9 cellular contexts compared by ENCODE assay signal in genomic region chr17:18411377-18411864, GRCh38. TPM values are rescaled to one million over a fixed set of nuclear protein-coding genes. Genes with fewer than 3 reads are reported as not detected.
A peak's percentile ranks its signal among the peaks of the same experiment; 100 is the strongest.
DNase-seq lines count a peak whose midpoint lies in the region; ATAC-seq, FAIRE-seq and TF ChIP-seq lines count a peak whose summit lies in the region.
"Not testable (repeated sequence)": the region's sequence is repeated elsewhere in the genome, so short reads cannot be mapped to it uniquely, and the experiment has no call there.
"Had no signal": no experiment of that assay in that cellular context is flagged by ENCODE, and none has a peak within 500 bp of the region (broad histone marks: within the 10 kb centered on the region; RNA-seq: fewer than 3 reads in every experiment).

No MANE protein-coding gene starts in this region.

- H3K4ac ChIP-seq in trophoblast cell (ENCODE audit: low read depth, low read length) = peak overlapping the region; percentile 4

- not testable (repeated sequence) for H3K9ac ChIP-seq in duodenal mucosa (ENCODE audit: low read depth in 1 of 2, low read length in 2 of 2)
- peak overlapping the region; percentile 88 for H3K9ac ChIP-seq in trophoblast cell (ENCODE audit: low read length)

- TF ChIP-seq CTCF in HL-60 (IDR thresholded peaks at IDR 0.05; ENCODE audit: insufficient read depth, low read length) = not testable (repeated sequence)

- peak; percentile 2 for DNase-seq in CMK (ENCODE audit: low read depth)
- DNase-seq in HL-60 (ENCODE audit: low read depth in 1 of 2, low spot score in 1 of 2) = peak in 1 of 2 experiments; percentile 22
- peak; percentile 5 for DNase-seq in RCC 7860 (ENCODE audit: low spot score)
- DNase-seq in activated T-cell treated with anti-CD3 and anti-CD28 coated beads, Interleukin-2, amount 50 U/mL, for 4 hours = peak; percentile 15
- DNase-seq in trophoblast cell = peak in 1 of 2 donors; percentile 14
- DNase-seq in stimulated activated naive CD8-positive, alpha-beta T cell treated with anti-CD3 and anti-CD28 coated beads, Interleukin-15, amount 100 ng/mL, for 72 hours = peak; percentile 22 to 32

- not testable (repeated sequence) for H3K27me3 ChIP-seq in HL-60 (ENCODE audit: insufficient read depth, poor library complexity, severe bottlenecking); duodenal mucosa (ENCODE audit: control insufficient read depth in 1 of 2, insufficient read depth in 2 of 2, low read length in 2 of 2); trophoblast cell (ENCODE audit: insufficient read depth, low read length)

- peak overlapping the region; percentile 94 for H4K12ac ChIP-seq in trophoblast cell (ENCODE audit: low read depth, low read length)

- whole genome bisulfite sequencing in trophoblast cell (ENCODE audit: extremely low coverage, insufficient coverage, insufficient read length) = no CpG with 5 or more reads among the region's 25 CpGs

- H3K18ac ChIP-seq in trophoblast cell (ENCODE audit: low read length) = peak overlapping the region; percentile 84

- peak overlapping the region; percentile 42 for H3K4me2 ChIP-seq in trophoblast cell (ENCODE audit: low read length)

- H2BK12ac ChIP-seq in trophoblast cell (ENCODE audit: low read length) = not testable (repeated sequence)

- H4K91ac ChIP-seq in trophoblast cell (ENCODE audit: low read depth, low read length) = peak overlapping the region; percentile 98

- not testable (repeated sequence) for H3K27me3 Mint-ChIP-seq in activated T-cell treated with anti-CD3 and anti-CD28 coated beads, Interleukin-2, amount 50 U/mL, for 4 hours (ENCODE audit: low read depth); stimulated activated naive CD8-positive, alpha-beta T cell treated with anti-CD3 and anti-CD28 coated beads, Interleukin-15, amount 100 ng/mL, for 72 hours

- not testable (repeated sequence) for H3K36me3 ChIP-seq in duodenal mucosa (ENCODE audit: control insufficient read depth in 1 of 2, insufficient read depth in 2 of 2, low read length in 2 of 2); trophoblast cell (ENCODE audit: control insufficient read depth in 1 of 2, insufficient read depth in 2 of 2, low read length in 2 of 2)

- H2BK120ac ChIP-seq in trophoblast cell (ENCODE audit: insufficient read depth, low read length, poor library complexity) = not testable (repeated sequence)

- not testable (repeated sequence) for H3K23ac ChIP-seq in trophoblast cell (ENCODE audit: low read length)

- H4K8ac ChIP-seq in trophoblast cell (ENCODE audit: low read depth, low read length) = peak overlapping the region; percentile 93

- peak overlapping the region; percentile 89 for H2BK5ac ChIP-seq in trophoblast cell (ENCODE audit: low read depth, low read length, poor library complexity)

- not testable (repeated sequence) for H2AK5ac ChIP-seq in trophoblast cell (ENCODE audit: low read length)

- not testable (repeated sequence) for H3K9me3 ChIP-seq in duodenal mucosa (ENCODE audit: control insufficient read depth in 1 of 2, low read length in 2 of 2); iPS-18c (ENCODE audit: control insufficient read depth, insufficient read depth, low read length); trophoblast cell (ENCODE audit: insufficient read depth, low read depth, low read length)

- H3K27ac ChIP-seq in HL-60 (replicated peaks) = peak overlapping the region; percentile 77
- H3K27ac ChIP-seq in duodenal mucosa (ENCODE audit: low read depth, low read length) = peak overlapping the region; percentile 20
- peak overlapping the region; percentile 97 for H3K27ac ChIP-seq in trophoblast cell (ENCODE audit: low read depth, low read length)

- peak overlapping the region; percentile 94 for H3K4me3 Mint-ChIP-seq in activated T-cell treated with anti-CD3 and anti-CD28 coated beads, Interleukin-2, amount 50 U/mL, for 4 hours
- peak overlapping the region; percentile 87 to 99 for H3K4me3 Mint-ChIP-seq in stimulated activated naive CD8-positive, alpha-beta T cell treated with anti-CD3 and anti-CD28 coated beads, Interleukin-15, amount 100 ng/mL, for 72 hours

- not testable (repeated sequence) for H3K9me3 Mint-ChIP-seq in activated T-cell treated with anti-CD3 and anti-CD28 coated beads, Interleukin-2, amount 50 U/mL, for 4 hours; stimulated activated naive CD8-positive, alpha-beta T cell treated with anti-CD3 and anti-CD28 coated beads, Interleukin-15, amount 100 ng/mL, for 72 hours

- H2AFZ ChIP-seq in trophoblast cell (ENCODE audit: insufficient read depth, low read length, poor library complexity) = peak overlapping the region; percentile 8

- not testable (repeated sequence) for H3K36me3 Mint-ChIP-seq in activated T-cell treated with anti-CD3 and anti-CD28 coated beads, Interleukin-2, amount 50 U/mL, for 4 hours (ENCODE audit: insufficient read depth)

- not testable (repeated sequence) for H3K4me1 ChIP-seq in duodenal mucosa (ENCODE audit: control insufficient read depth in 1 of 2, insufficient read depth in 2 of 2, low read length in 2 of 2); trophoblast cell (ENCODE audit: control insufficient read depth in 1 of 2, insufficient read depth in 2 of 2, low read length in 2 of 2)

- not testable (repeated sequence) for FAIRE-seq in RCC 7860 (lab: Jason Lieb, UNC)

- peak overlapping the region; percentile 92 for H3K14ac ChIP-seq in trophoblast cell (ENCODE audit: low read length)

- H3K79me1 ChIP-seq in trophoblast cell (ENCODE audit: low read length) = not testable (repeated sequence)

- peak; percentile 53 to 70 for ATAC-seq in activated T-cell treated with anti-CD3 and anti-CD28 coated beads, Interleukin-2, amount 50 U/mL, for 4 hours
- ATAC-seq in stimulated activated naive CD8-positive, alpha-beta T cell treated with anti-CD3 and anti-CD28 coated beads, Interleukin-15, amount 100 ng/mL, for 72 hours = peak; percentile 66

- not testable (repeated sequence) for H3K79me2 ChIP-seq in trophoblast cell (ENCODE audit: control insufficient read depth, insufficient read depth, low read length, poor library complexity)

- peak overlapping the region; percentile 93 to 97 for H3K27ac Mint-ChIP-seq in stimulated activated naive CD8-positive, alpha-beta T cell treated with anti-CD3 and anti-CD28 coated beads, Interleukin-15, amount 100 ng/mL, for 72 hours

- H3K4me3 ChIP-seq in HL-60 (replicated peaks; ENCODE audit: insufficient read depth, low read length) = peak overlapping the region; percentile 47
- peak overlapping the region in 1 of 2 donors; percentile 54 for H3K4me3 ChIP-seq in duodenal mucosa (ENCODE audit: low read depth in 1 of 2, low read length in 2 of 2)
- peak overlapping the region; percentile 65 for H3K4me3 ChIP-seq in iPS-18c (ENCODE audit: insufficient read depth, low read depth, low read length)
- peak overlapping the region; percentile 81 for H3K4me3 ChIP-seq in trophoblast cell (ENCODE audit: low read depth, low read length)

- H3K4me1 Mint-ChIP-seq in activated T-cell treated with anti-CD3 and anti-CD28 coated beads, Interleukin-2, amount 50 U/mL, for 4 hours (ENCODE audit: low read depth) = peaks cover 21% of the 10 kb centered on the region
- H3K4me1 Mint-ChIP-seq in stimulated activated naive CD8-positive, alpha-beta T cell treated with anti-CD3 and anti-CD28 coated beads, Interleukin-15, amount 100 ng/mL, for 72 hours = peaks cover 34% of the 10 kb centered on the region

RNA-seq across cellular contexts. Expression of gene EVPLL, which starts 33.8 kb away (rescaled TPM):
- total RNA-seq in activated T-cell treated with anti-CD3 and anti-CD28 coated beads, Interleukin-2, amount 50 U/mL, for 4 hours = under 1 TPM in 2 of 3 donors, not detected in 1; 0.14 to 0.18 TPM
- 0.01 TPM in 1 of 2 replicates, not detected in the other for polyA plus RNA-seq in trophoblast cell (2013)
- total RNA-seq: T-helper 1 cell treated with Interleukin-12 subunit alpha and Interleukin-12 subunit beta and Interleukin-4 antibody, amounts not matched to agents 30 ng/mL and 1 ng/mL, for 36 hours had no signal

RNA-seq across cellular contexts. Expression of gene SHMT1, which starts 48.1 kb away (rescaled TPM):
- 10 to 100 TPM; 26.5 to 36.9 (median 29.7) TPM for total RNA-seq in activated T-cell treated with anti-CD3 and anti-CD28 coated beads, Interleukin-2, amount 50 U/mL, for 4 hours
- polyA plus RNA-seq in trophoblast cell (2013) = 22.6 and 22.7 TPM in 2 replicates

Comparison
In these comparisons a context has a peak if more than half of its experiments do, and no peak if none do; other contexts are left out.
1. H3K27ac ChIP-seq: peak in every context shown above with its lines; median percentile 97 in trophoblast cell; 77 in HL-60; 20 in duodenal mucosa.